17 cellular contexts compared by ENCODE assay signal in genomic region chr20:15619341-15619740, GRCh38.
"Had no signal": no experiment of that assay in that cellular context is flagged by ENCODE, and none has a peak within 500 bp of the region (broad histone marks: within the 10 kb centered on the region; RNA-seq: fewer than 3 reads in every experiment).

No MANE protein-coding gene starts in this region.

- H3K9me3 Mint-ChIP-seq: endodermal cell had no signal

- H3K4me2 ChIP-seq: hepatocyte had no signal

- H3K79me2 ChIP-seq: hepatocyte had no signal

- H3K4me1 Mint-ChIP-seq: naive thymus-derived CD8-positive, alpha-beta T cell had no signal

- H3K27ac Mint-ChIP-seq: endodermal cell; naive thymus-derived CD8-positive, alpha-beta T cell; type B pancreatic cell had no signal

- H3K4me3 ChIP-seq: coronary artery, hepatocyte, ovary, right atrium auricular region, sigmoid colon had no signal

- DNase-seq: effector CD4-positive, alpha-beta T cell; endodermal cell; erythroblast; head of caudate nucleus; kidney glomerular epithelial cell; naive thymus-derived CD8-positive, alpha-beta T cell; nucleus accumbens; ovary; sigmoid colon; small intestine; stimulated activated CD4-positive, alpha-beta T cell treated with anti-CD3 and anti-CD28 coated beads, Interleukin-12 subunit alpha, Interleukin-12 subunit beta, amount 100 ng/mL, for 4 hours; stimulated activated naive CD4-positive, alpha-beta T cell treated with Interleukin-2 at 50 U/mL for 16 hours had no signal

- H3K27me3 Mint-ChIP-seq: naive thymus-derived CD8-positive, alpha-beta T cell; type B pancreatic cell had no signal

- H3K4me3 Mint-ChIP-seq: endodermal cell; naive thymus-derived CD8-positive, alpha-beta T cell; type B pancreatic cell had no signal

- H3K36me3 ChIP-seq: ovary, right atrium auricular region, sigmoid colon had no signal

- H3K4me1 ChIP-seq: foreskin keratinocyte, right atrium auricular region, sigmoid colon had no signal

- H3K27ac ChIP-seq: coronary artery, foreskin keratinocyte, hepatocyte, ovary, right atrium auricular region, sigmoid colon had no signal

- H3K36me3 Mint-ChIP-seq: type B pancreatic cell had no signal

- H3K9me3 ChIP-seq: ovary, right atrium auricular region, sigmoid colon had no signal

- H2AFZ ChIP-seq: hepatocyte had no signal

- H3K27me3 ChIP-seq: foreskin keratinocyte, hepatocyte, ovary, right atrium auricular region, sigmoid colon had no signal
